8 cellular contexts compared by ENCODE assay signal in the genomic region with DNA sequence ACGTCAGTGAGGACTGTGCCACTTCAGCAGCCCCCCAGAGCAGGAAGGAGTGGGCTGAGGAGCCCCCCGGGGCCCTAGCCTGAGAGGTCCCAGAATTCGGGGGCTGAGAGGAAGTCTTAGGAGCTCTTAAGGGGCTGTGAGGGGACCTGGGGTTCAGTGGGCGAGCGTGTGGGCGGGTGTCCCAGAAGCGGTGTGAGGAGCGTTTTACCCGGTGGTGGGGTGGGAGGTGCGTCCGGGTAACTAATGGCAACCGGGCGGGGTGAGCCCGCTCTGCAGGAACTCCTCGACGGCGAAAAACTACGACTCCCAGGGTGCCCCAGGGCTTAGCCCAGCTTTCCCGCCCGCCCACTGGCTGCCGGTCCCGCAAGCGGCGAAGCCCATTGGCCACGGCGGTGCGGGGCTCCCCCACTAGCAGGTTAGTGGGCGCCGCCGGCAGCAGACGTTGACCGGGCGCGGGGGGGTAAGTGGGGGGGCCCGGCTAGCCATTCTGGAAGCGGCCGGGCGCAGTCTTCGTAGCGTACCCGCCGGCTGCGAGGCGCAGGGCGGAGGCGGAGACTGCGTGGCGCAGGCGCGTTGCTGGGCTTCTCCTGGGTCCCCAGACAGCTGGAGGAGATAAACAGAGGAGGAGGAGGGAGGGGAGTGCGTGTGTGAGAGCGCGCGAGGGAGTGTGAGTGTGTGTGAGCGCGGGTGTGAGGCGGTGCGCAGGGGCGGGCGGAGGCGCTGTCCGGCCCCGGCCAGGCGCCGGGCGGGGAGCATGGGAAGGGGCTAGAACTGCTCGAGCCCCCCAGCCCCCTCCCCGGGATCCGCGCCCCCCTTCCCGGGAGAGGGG. TPM values are rescaled to one million over a fixed set of nuclear protein-coding genes. Genes with fewer than 3 reads are reported as not detected.
DNase-seq lines count a peak whose midpoint lies in the region; ATAC-seq and TF ChIP-seq lines count a peak whose summit lies in the region.

A gene with protein sequence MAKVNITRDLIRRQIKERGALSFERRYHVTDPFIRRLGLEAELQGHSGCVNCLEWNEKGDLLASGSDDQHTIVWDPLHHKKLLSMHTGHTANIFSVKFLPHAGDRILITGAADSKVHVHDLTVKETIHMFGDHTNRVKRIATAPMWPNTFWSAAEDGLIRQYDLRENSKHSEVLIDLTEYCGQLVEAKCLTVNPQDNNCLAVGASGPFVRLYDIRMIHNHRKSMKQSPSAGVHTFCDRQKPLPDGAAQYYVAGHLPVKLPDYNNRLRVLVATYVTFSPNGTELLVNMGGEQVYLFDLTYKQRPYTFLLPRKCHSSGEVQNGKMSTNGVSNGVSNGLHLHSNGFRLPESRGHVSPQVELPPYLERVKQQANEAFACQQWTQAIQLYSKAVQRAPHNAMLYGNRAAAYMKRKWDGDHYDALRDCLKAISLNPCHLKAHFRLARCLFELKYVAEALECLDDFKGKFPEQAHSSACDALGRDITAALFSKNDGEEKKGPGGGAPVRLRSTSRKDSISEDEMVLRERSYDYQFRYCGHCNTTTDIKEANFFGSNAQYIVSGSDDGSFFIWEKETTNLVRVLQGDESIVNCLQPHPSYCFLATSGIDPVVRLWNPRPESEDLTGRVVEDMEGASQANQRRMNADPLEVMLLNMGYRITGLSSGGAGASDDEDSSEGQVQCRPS (plus strand): TSS at position 579 of the 829 bp plus-strand sequence. CDS start 26,423 bp downstream, outside the sequence.

- H3K4me3 Mint-ChIP-seq in activated T-cell treated with anti-CD3 and anti-CD28 coated beads, Interleukin-2, amount 50 U/mL, for 24 hours = peak within 1 kb of the TSS; percentile 92

- H3K9me3 ChIP-seq in mucosa of rectum (ENCODE audit: control insufficient read depth in 2 of 2, low read length in 2 of 2) = no peaks in the 10 kb centered on the region

- peak within 1 kb of the TSS; percentile 60 to 71 for H3K9ac ChIP-seq in mucosa of rectum (ENCODE audit: low read depth in 1 of 2, low read length in 2 of 2)

- peaks cover 11 to 13% of the 10 kb centered on the region in 2 donors for H3K4me1 ChIP-seq in mucosa of rectum (ENCODE audit: control insufficient read depth in 2 of 2, insufficient read depth in 2 of 2, low read length in 2 of 2)

- TF ChIP-seq CTCF in epithelial cell of proximal tubule (conservative IDR thresholded peaks at IDR 0.05; ENCODE audit: low read depth, low read length) = no peak

- no peaks in the 10 kb centered on the region for H3K27me3 ChIP-seq in mucosa of rectum (ENCODE audit: control insufficient read depth in 2 of 2, insufficient read depth in 2 of 2, low read length in 2 of 2)

- peaks cover 6% of the 10 kb centered on the region for H3K36me3 Mint-ChIP-seq in activated T-cell treated with anti-CD3 and anti-CD28 coated beads, Interleukin-2, amount 50 U/mL, for 24 hours (ENCODE audit: low read depth)

- ATAC-seq in GM21717 (IDR thresholded peaks at IDR 0.05; ENCODE audit: unreplicated experiment) = peak; percentile 82

- no peaks in the 10 kb centered on the region for H3K9me3 Mint-ChIP-seq in activated T-cell treated with anti-CD3 and anti-CD28 coated beads, Interleukin-2, amount 50 U/mL, for 24 hours

- DNase-seq in DMS153 treated with DMSO at 0.1 percent for 48 hours (lab: John Stamatoyannopoulos, UW; ENCODE audit: unreplicated experiment) (peak; percentile 100), KBM-7 (peak; percentile 98), epithelial cell of proximal tubule (ENCODE audit: low read depth) (peak; percentile 35)
- DNase-seq in activated T-cell treated with anti-CD3 and anti-CD28 coated beads, Interleukin-2, amount 50 U/mL, for 24 hours = peak; percentile 99
- DNase-seq in stimulated activated CD8-positive, alpha-beta memory T cell treated with anti-CD3 and anti-CD28 coated beads, Interleukin-4, amount 100 ng/mL, for 48 hours = peak; percentile 97

- no peaks in the 10 kb centered on the region for H3K36me3 ChIP-seq in mucosa of rectum (ENCODE audit: control insufficient read depth in 2 of 2, insufficient read depth in 2 of 2, low read length in 2 of 2)

- H3K4me1 Mint-ChIP-seq in activated T-cell treated with anti-CD3 and anti-CD28 coated beads, Interleukin-2, amount 50 U/mL, for 24 hours (ENCODE audit: low read depth) = peaks cover 35% of the 10 kb centered on the region

- H3K4me3 ChIP-seq in epithelial cell of proximal tubule (ENCODE audit: low read depth, low read length) (peak within 1 kb of the TSS; percentile 76), mucosa of rectum (ENCODE audit: low read length in 2 of 2) (peak within 1 kb of the TSS; percentile 77 to 86)

- peak within 1 kb of the TSS; percentile 95 for H3K27ac Mint-ChIP-seq in activated T-cell treated with anti-CD3 and anti-CD28 coated beads, Interleukin-2, amount 50 U/mL, for 24 hours

- in situ Hi-C loops in KBM-7 (cut with MboI; ENCODE audit: low pct_unique_long_range_greater_than_20kb, low sequenced_read_pairs) = no loop called here

- H3K27me3 Mint-ChIP-seq in activated T-cell treated with anti-CD3 and anti-CD28 coated beads, Interleukin-2, amount 50 U/mL, for 24 hours = no peaks in the 10 kb centered on the region

- peak within 1 kb of the TSS; percentile 63 to 74 for H3K27ac ChIP-seq in mucosa of rectum (ENCODE audit: low read depth in 2 of 2, low read length in 2 of 2)

TF ChIP-seq in PFSK-1, 5 proteins besides CTCF, POLR2A, EP300 and RAD21:
- no peak for TF ChIP-seq TAF1 (IDR thresholded peaks at IDR 0.05; ENCODE audit: borderline replicate concordance, insufficient read depth, low read length)
- peak; percentile 85; the same call in 1 of the 2 replicates for TF ChIP-seq SIN3A (IDR thresholded peaks at IDR 0.05; ENCODE audit: borderline replicate concordance, insufficient read depth, low read length)
- TF ChIP-seq POLR2AphosphoS5 (IDR thresholded peaks at IDR 0.05; ENCODE audit: low read depth, low read length) = 0 out of 2 replicates have a peak, but pooled peaks have one; percentile 32
- TF ChIP-seq, protein P1, sequence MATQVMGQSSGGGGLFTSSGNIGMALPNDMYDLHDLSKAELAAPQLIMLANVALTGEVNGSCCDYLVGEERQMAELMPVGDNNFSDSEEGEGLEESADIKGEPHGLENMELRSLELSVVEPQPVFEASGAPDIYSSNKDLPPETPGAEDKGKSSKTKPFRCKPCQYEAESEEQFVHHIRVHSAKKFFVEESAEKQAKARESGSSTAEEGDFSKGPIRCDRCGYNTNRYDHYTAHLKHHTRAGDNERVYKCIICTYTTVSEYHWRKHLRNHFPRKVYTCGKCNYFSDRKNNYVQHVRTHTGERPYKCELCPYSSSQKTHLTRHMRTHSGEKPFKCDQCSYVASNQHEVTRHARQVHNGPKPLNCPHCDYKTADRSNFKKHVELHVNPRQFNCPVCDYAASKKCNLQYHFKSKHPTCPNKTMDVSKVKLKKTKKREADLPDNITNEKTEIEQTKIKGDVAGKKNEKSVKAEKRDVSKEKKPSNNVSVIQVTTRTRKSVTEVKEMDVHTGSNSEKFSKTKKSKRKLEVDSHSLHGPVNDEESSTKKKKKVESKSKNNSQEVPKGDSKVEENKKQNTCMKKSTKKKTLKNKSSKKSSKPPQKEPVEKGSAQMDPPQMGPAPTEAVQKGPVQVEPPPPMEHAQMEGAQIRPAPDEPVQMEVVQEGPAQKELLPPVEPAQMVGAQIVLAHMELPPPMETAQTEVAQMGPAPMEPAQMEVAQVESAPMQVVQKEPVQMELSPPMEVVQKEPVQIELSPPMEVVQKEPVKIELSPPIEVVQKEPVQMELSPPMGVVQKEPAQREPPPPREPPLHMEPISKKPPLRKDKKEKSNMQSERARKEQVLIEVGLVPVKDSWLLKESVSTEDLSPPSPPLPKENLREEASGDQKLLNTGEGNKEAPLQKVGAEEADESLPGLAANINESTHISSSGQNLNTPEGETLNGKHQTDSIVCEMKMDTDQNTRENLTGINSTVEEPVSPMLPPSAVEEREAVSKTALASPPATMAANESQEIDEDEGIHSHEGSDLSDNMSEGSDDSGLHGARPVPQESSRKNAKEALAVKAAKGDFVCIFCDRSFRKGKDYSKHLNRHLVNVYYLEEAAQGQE (IDR thresholded peaks at IDR 0.05; ENCODE audit: insufficient read depth in 1 of 2, low read depth in 2 of 2, low read length in 2 of 2) = no peak
- peak; percentile 75 for TF ChIP-seq FOXP2 (optimal IDR thresholded peaks at IDR 0.05; ENCODE audit: borderline replicate concordance, extremely low read depth, extremely low read length, insufficient read depth)
TF ChIP-seq in PFSK-1: peak in this region for 3.

RNA-seq across cellular contexts. Expression of the gene that starts here (rescaled TPM):
- polyA plus RNA-seq in PFSK-1 (2012; ENCODE audit: insufficient read length, low read depth) = 17.8 TPM
- total RNA-seq in epithelial cell of proximal tubule = 15.0 and 24.7 TPM in 2 replicates

Comparison
In these comparisons a context has a peak if more than half of its experiments do, and no peak if none do; other contexts are left out.
1. Peak in every context shown above with its lines: DNase-seq, ATAC-seq, H3K4me3 ChIP-seq and H3K27ac ChIP-seq.
2. DNase-seq: peak in every context shown above with its lines; median percentile 100 in DMS153 treated with DMSO at 0.1 percent for 48 hours; 99 in activated T-cell treated with anti-CD3 and anti-CD28 coated beads, Interleukin-2, amount 50 U/mL, for 24 hours; 98 in KBM-7; 97 in stimulated activated CD8-positive, alpha-beta memory T cell treated with anti-CD3 and anti-CD28 coated beads, Interleukin-4, amount 100 ng/mL, for 48 hours; 35 in epithelial cell of proximal tubule.